Comparison of ENCODE assay signal across 8 cellular contexts in genomic region chr6:108588586-108588985, GRCh38. TPM values are rescaled to one million over a fixed set of nuclear protein-coding genes. Genes with fewer than 3 reads are reported as not detected.
DNase-seq lines count a peak whose midpoint lies in the region; ATAC-seq, FAIRE-seq and TF ChIP-seq lines count a peak whose summit lies in the region.

No MANE protein-coding gene starts in this region.

- H3K27me3 ChIP-seq in AG04450 (ENCODE audit: control insufficient read depth, insufficient read depth, low read length): no peaks in the 10 kb centered on the region
- no peaks in the 10 kb centered on the region for H3K27me3 ChIP-seq in endothelial cell of umbilical vein (ENCODE audit: control insufficient read depth in 2 of 2, insufficient read depth in 2 of 2, low read length in 2 of 2)

- H3K79me2 ChIP-seq in endothelial cell of umbilical vein (ENCODE audit: control insufficient read depth, insufficient read depth, low read length): peaks cover 10% of the 10 kb centered on the region

- POLR2A ChIA-PET in AG04450 (lab: Yijun Ruan, JAX) (interaction anchor here (1.1 to 2.4 kb wide), 3 partner anchors 26 to 32 kb away, joined by 3 to 9 read pairs (median 4); partner anchors contain the start of gene FOXO3), endothelial cell of umbilical vein (lab: Charles Lee) (interaction anchor here (0.5 to 2.6 kb wide), 3 partner anchors 13 to 118 kb away, joined by 3 to 11 read pairs (median 5); partner anchors contain the start of gene FOXO3)

- CTCF ChIA-PET in AG04450 (lab: Charles Lee) (interaction anchor here (1.3 to 1.5 kb wide), 2 partner anchors 26 to 247 kb away, joined by 3 to 5 read pairs; no protein-coding TSS in a partner anchor), endothelial cell of umbilical vein (lab: Charles Lee) (interaction anchor here (1.1 to 2.2 kb wide), 6 partner anchors 8 to 193 kb away, joined by 3 to 10 read pairs (median 6); no protein-coding TSS in a partner anchor)

- H3K9me3 ChIP-seq in AG04450 (ENCODE audit: control insufficient read depth, insufficient read depth, low read length) (no peaks in the 10 kb centered on the region), endothelial cell of umbilical vein (replicated peaks; ENCODE audit: control insufficient read depth, insufficient read depth, low read length) (no peaks in the 10 kb centered on the region)

- no peaks in the 10 kb centered on the region for H3K9me3 Mint-ChIP-seq in natural killer cell treated with Interleukin-12 subunit alpha and Interleukin-12 subunit beta and Interleukin-15 and Interleukin-18, amount 100 ng/mL, for 72 hours

- ATAC-seq in natural killer cell treated with Interleukin-12 subunit alpha and Interleukin-12 subunit beta and Interleukin-15 and Interleukin-18, amount 100 ng/mL, for 72 hours: no peak
- no peak for ATAC-seq in GM18909 (IDR thresholded peaks at IDR 0.05; ENCODE audit: poor library complexity, unreplicated experiment)
- no peak for ATAC-seq in HG02571 (IDR thresholded peaks at IDR 0.05; ENCODE audit: unreplicated experiment)

- peak; percentile 88 for FAIRE-seq in endothelial cell of umbilical vein (lab: Jason Lieb, UNC)

- no peak overlapping the region for H2AFZ ChIP-seq in endothelial cell of umbilical vein (ENCODE audit: low read depth, low read length)

- H3K4me2 ChIP-seq in endothelial cell of umbilical vein (ENCODE audit: insufficient read depth, low read length): peak overlapping the region; percentile 82

- no peaks in the 10 kb centered on the region for H3K27me3 Mint-ChIP-seq in natural killer cell treated with Interleukin-12 subunit alpha and Interleukin-12 subunit beta and Interleukin-15 and Interleukin-18, amount 100 ng/mL, for 72 hours

- no peaks in the 10 kb centered on the region for H3K36me3 ChIP-seq in endothelial cell of umbilical vein (ENCODE audit: control insufficient read depth in 2 of 2, extremely low read depth in 1 of 2, insufficient read depth in 2 of 2, low read length in 2 of 2)

- TF ChIP-seq CTCF in AG04450 (IDR thresholded peaks at IDR 0.05; ENCODE audit: low read depth, low read length) (no peak), endothelial cell of umbilical vein (IDR thresholded peaks at IDR 0.05; ENCODE audit: extremely low read depth in 1 of 2, insufficient read depth in 1 of 2, low read depth in 1 of 2, low read length in 2 of 2) (no peak)

- H3K4me1 ChIP-seq in endothelial cell of umbilical vein (ENCODE audit: control insufficient read depth, extremely low read depth, insufficient read depth, low read length): peaks cover 54% of the 10 kb centered on the region

- H3K36me3 Mint-ChIP-seq in natural killer cell treated with Interleukin-12 subunit alpha and Interleukin-12 subunit beta and Interleukin-15 and Interleukin-18, amount 100 ng/mL, for 72 hours: peaks cover 5% of the 10 kb centered on the region

- no peak for TF ChIP-seq POLR2A in endothelial cell of umbilical vein (IDR thresholded peaks at IDR 0.05; ENCODE audit: low read depth, low read length)

- H3K9ac ChIP-seq in endothelial cell of umbilical vein (replicated peaks; ENCODE audit: extremely low read depth, insufficient read depth, low read length): peak overlapping the region; percentile 48

- BruUV-seq in endothelial cell of umbilical vein (replicated peaks; lab: Mats Ljungman, UMichigan): no TSS peak

- peaks cover 56 to 64% of the 10 kb centered on the region in 2 donors for H3K4me1 Mint-ChIP-seq in natural killer cell treated with Interleukin-12 subunit alpha and Interleukin-12 subunit beta and Interleukin-15 and Interleukin-18, amount 100 ng/mL, for 72 hours (ENCODE audit: low read depth in 2 of 2)

- peak overlapping the region; percentile 45 to 61 for H3K27ac Mint-ChIP-seq in natural killer cell treated with Interleukin-12 subunit alpha and Interleukin-12 subunit beta and Interleukin-15 and Interleukin-18, amount 100 ng/mL, for 72 hours

- intact Hi-C loops in endothelial cell of umbilical vein (cut with micrococcal nuclease): loop anchor here (2.0 to 5.0 kb wide), 2 partner anchors 84 to 150 kb away; no protein-coding TSS in a partner anchor

- H3K27ac ChIP-seq in AG04450 (ENCODE audit: low read depth, low read length) (peak overlapping the region; percentile 48), endothelial cell of umbilical vein (ENCODE audit: insufficient read depth, low read depth, low read length) (peak overlapping the region; percentile 66)

- H3K4me3 ChIP-seq in AG04450 (ENCODE audit: low read depth, low read length): no peak overlapping the region
- H3K4me3 ChIP-seq in endothelial cell of umbilical vein (replicated peaks in 1 of 3; ENCODE audit: insufficient read depth in 1 of 3, low read depth in 1 of 3, low read length in 3 of 3): no peak overlapping the region

- H3K9me1 ChIP-seq in endothelial cell of umbilical vein (replicated peaks; ENCODE audit: control insufficient read depth, extremely low read depth, insufficient read depth, low read length): no peaks in the 10 kb centered on the region

- H4K20me1 ChIP-seq in endothelial cell of umbilical vein (replicated peaks; ENCODE audit: control insufficient read depth, extremely low read depth, insufficient read depth, low read length): no peaks in the 10 kb centered on the region

- dilution Hi-C loops in endothelial cell of umbilical vein (cut with MboI; ENCODE audit: extremely low pct_ligation_motif_present, low sequenced_read_pairs): no loop called here

- DNase-seq in AG04450 (ENCODE audit: low read depth, low spot score) (no peak), OCI-M1 (lab: John Stamatoyannopoulos, UW) (peak; percentile 45), endothelial cell of umbilical vein (ENCODE audit: low read depth, low spot score) (peak; percentile 78), NCI-H146 treated with DMSO at 0.1 percent for 48 hours (lab: John Stamatoyannopoulos, UW; ENCODE audit: unreplicated experiment) (no peak), NCI-H1694 treated with DMSO at 0.1 percent for 48 hours (lab: John Stamatoyannopoulos, UW) (no peak)
- DNase-seq in natural killer cell treated with Interleukin-12 subunit alpha and Interleukin-12 subunit beta and Interleukin-15 and Interleukin-18, amount 100 ng/mL, for 72 hours (ENCODE audit: low spot score): no peak

- H3K4me3 Mint-ChIP-seq in natural killer cell treated with Interleukin-12 subunit alpha and Interleukin-12 subunit beta and Interleukin-15 and Interleukin-18, amount 100 ng/mL, for 72 hours: peak overlapping the region; percentile 41

TF ChIP-seq in endothelial cell of umbilical vein, 7 proteins besides CTCF, POLR2A, EP300 and RAD21:
- TF ChIP-seq FOS (IDR thresholded peaks at IDR 0.05; ENCODE audit: borderline replicate concordance, insufficient read depth, low read length): peak; percentile 41
- no peak for TF ChIP-seq EZH2 (IDR thresholded peaks at IDR 0.05; ENCODE audit: borderline replicate concordance, low read depth, low read length, severe bottlenecking)
TF ChIP-seq in endothelial cell of umbilical vein: peak in this region for 1.

RNA-seq across cellular contexts. Expression of gene FOXO3, which starts 27.9 kb away (rescaled TPM):
- polyA plus RNA-seq in AG04450 (2011; rRNA removed) (32.7 and 36.7 TPM in 2 replicates), endothelial cell of umbilical vein (13.6 and 14.4 TPM in 2 replicates)
- polyA minus RNA-seq in AG04450 (2011; rRNA and poly(A)+ RNA removed): 136 and 171 TPM in 2 replicates
- total RNA-seq in endothelial cell of umbilical vein: 15.7 and 16.9 TPM in 2 replicates
- 9.0 and 10.2 TPM in 2 replicates for polyA plus RNA-seq in endothelial cell of umbilical vein (2011; cell fraction: cytosol; rRNA removed)
- polyA plus RNA-seq in endothelial cell of umbilical vein (2011; cell fraction: nucleus; rRNA removed): 9.9 and 13.5 TPM in 2 replicates
- 9.1 and 10.3 TPM in 2 replicates for polyA plus RNA-seq in endothelial cell of umbilical vein (2012)
- 48.0 and 60.3 TPM in 2 replicates for polyA minus RNA-seq in endothelial cell of umbilical vein
- 23.9 TPM for polyA minus RNA-seq in endothelial cell of umbilical vein (2011; cell fraction: cytosol; rRNA and poly(A)+ RNA removed)
- polyA minus RNA-seq in endothelial cell of umbilical vein (2011; cell fraction: nucleus; rRNA and poly(A)+ RNA removed): 26.5 and 28.2 TPM in 2 replicates
- total RNA-seq in natural killer cell treated with Interleukin-12 subunit alpha and Interleukin-12 subunit beta and Interleukin-15 and Interleukin-18, amount 100 ng/mL, for 72 hours: 10 to 100 TPM; 17.8 to 20.6 TPM

Comparison
In these comparisons a context has a peak if more than half of its experiments do, and no peak if none do; other contexts are left out.
1. DNase-seq: peak in OCI-M1 (single experiment) and endothelial cell of umbilical vein (single experiment); none in AG04450 (single experiment), natural killer cell treated with Interleukin-12 subunit alpha and Interleukin-12 subunit beta and Interleukin-15 and Interleukin-18, amount 100 ng/mL, for 72 hours (single experiment), NCI-H146 treated with DMSO at 0.1 percent for 48 hours (single experiment) and NCI-H1694 treated with DMSO at 0.1 percent for 48 hours (single experiment).